In genomic region chr12:89346741-89347324, GRCh38 we compare ENCODE assay signal across 8 cellular contexts.
DNase-seq lines count a peak whose midpoint lies in the region; ATAC-seq, FAIRE-seq and TF ChIP-seq lines count a peak whose summit lies in the region.

No MANE protein-coding gene starts in this region.

- H3F3A ChIP-seq in OCI-LY1 (ENCODE audit: insufficient read depth, low read length): no peaks in the 10 kb centered on the region

- DNase-seq in ELR (ENCODE audit: low read depth) (peak; percentile 69), HTR-8/SVneo (ENCODE audit: insufficient read length, low spot score) (no peak)
- DNase-seq in stimulated activated CD4-positive, alpha-beta T cell treated with anti-CD3 and anti-CD28 coated beads, Interleukin-4, amount 100 ng/mL, for 1 hour: no peak

- H2AFZ ChIP-seq in OCI-LY1 (ENCODE audit: low read length): no peak overlapping the region

- H3K4me3 ChIP-seq in OCI-LY1 (ENCODE audit: low read depth, low read length, poor library complexity, severe bottlenecking): peak overlapping the region; percentile 23
- peak overlapping the region; percentile 13 to 40 for H3K4me3 ChIP-seq in muscle layer of duodenum (ENCODE audit: low read depth in 1 of 2, low read length in 2 of 2)

- H3K79me2 ChIP-seq in OCI-LY1 (ENCODE audit: insufficient read depth, low read length): no peaks in the 10 kb centered on the region

- H3K9me3 ChIP-seq in OCI-LY1 (ENCODE audit: low read length): no peaks in the 10 kb centered on the region
- no peaks in the 10 kb centered on the region for H3K9me3 ChIP-seq in muscle layer of duodenum (ENCODE audit: control insufficient read depth in 1 of 2, low read length in 2 of 2)

- H3K9me2 ChIP-seq in OCI-LY1 (ENCODE audit: low read depth, low read length): no peaks in the 10 kb centered on the region

- H4K20me1 ChIP-seq in OCI-LY1 (ENCODE audit: insufficient read depth, low read length): no peaks in the 10 kb centered on the region

- FAIRE-seq in HTR-8/SVneo (lab: Jason Lieb, UNC): no peak

- H3K4me1 ChIP-seq in OCI-LY1 (ENCODE audit: insufficient read depth, low read length, severe bottlenecking): peaks cover 45% of the 10 kb centered on the region
- H3K4me1 ChIP-seq in muscle layer of duodenum (ENCODE audit: control insufficient read depth in 1 of 2, insufficient read depth in 2 of 2, low read length in 2 of 2): peaks cover 27 to 30% of the 10 kb centered on the region in 2 donors

- H3K27ac ChIP-seq in OCI-LY1 (ENCODE audit: low read depth, low read length, poor library complexity, severe bottlenecking): peak overlapping the region; percentile 24
- peak overlapping the region; percentile 20 for H3K27ac ChIP-seq in cingulate gyrus (ENCODE audit: low read depth, low read length)
- H3K27ac ChIP-seq in muscle layer of duodenum (ENCODE audit: low read length): peak overlapping the region; percentile 79

- H3K27me3 ChIP-seq in OCI-LY1 (ENCODE audit: insufficient read depth, low read length) (no peaks in the 10 kb centered on the region), muscle layer of duodenum (ENCODE audit: low read depth, low read length) (no peaks in the 10 kb centered on the region)

- H3K36me3 ChIP-seq in OCI-LY1 (ENCODE audit: insufficient read depth, low read length) (no peaks in the 10 kb centered on the region), muscle layer of duodenum (ENCODE audit: control insufficient read depth in 1 of 2, insufficient read depth in 2 of 2, low read length in 2 of 2) (peaks cover 11 to 17% of the 10 kb centered on the region in 2 donors)

- peak overlapping the region; percentile 50 for H3K4me2 ChIP-seq in OCI-LY1 (ENCODE audit: low read length)

- H3K9ac ChIP-seq in OCI-LY1 (ENCODE audit: low read length): no peak overlapping the region

- TF ChIP-seq CTCF in OCI-LY1 (IDR thresholded peaks at IDR 0.05; ENCODE audit: low read length): no peak

- ATAC-seq in HG02642 (IDR thresholded peaks at IDR 0.05; ENCODE audit: poor library complexity, unreplicated experiment) (peak; percentile 16), HG02938 (IDR thresholded peaks at IDR 0.05; ENCODE audit: unreplicated experiment) (no peak)

Comparison
In these comparisons a context has a peak if more than half of its experiments do, and no peak if none do; other contexts are left out.
1. H3K27ac ChIP-seq: peak in every context shown above with its lines; median percentile 79 in muscle layer of duodenum; 24 in OCI-LY1; 20 in cingulate gyrus.